In the genomic region with DNA sequence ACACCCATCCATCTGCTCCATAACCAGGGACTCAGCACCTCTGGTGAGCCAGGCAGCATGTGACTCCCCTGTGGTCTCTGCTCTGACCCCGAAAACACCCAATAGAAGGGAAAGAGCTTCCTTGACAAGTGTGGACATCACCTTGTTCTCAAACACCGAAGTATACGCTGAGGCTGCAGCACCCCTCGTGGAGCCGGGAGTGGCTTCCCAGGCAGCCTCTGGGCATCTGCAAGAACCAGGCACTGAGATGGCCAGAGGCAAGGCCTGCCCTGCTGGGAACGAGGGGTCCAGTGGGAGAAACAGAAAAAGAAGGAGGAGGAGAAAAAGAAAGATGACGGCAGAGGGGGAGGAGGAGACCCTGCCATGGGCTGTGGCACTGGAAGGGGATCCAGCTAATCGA, we compare ENCODE assay signal across 24 cellular contexts. TPM values are rescaled to one million over a fixed set of nuclear protein-coding genes. Genes with fewer than 3 reads are reported as not detected.
"Had no signal": no experiment of that assay in that cellular context is flagged by ENCODE, and none has a peak within 500 bp of the region (broad histone marks: within the 10 kb centered on the region; RNA-seq: fewer than 3 reads in every experiment).

No MANE protein-coding gene starts in this region.

- ATAC-seq: Panc1, PC-3 had no signal

- H3K9ac ChIP-seq: SK-N-SH had no signal

- H3K27ac ChIP-seq: RWPE1 had no signal

- H3K9me3 ChIP-seq: SK-N-SH had no signal

- H3K4me2 ChIP-seq: SK-N-SH had no signal

- DNase-seq: KBM-7, MV-4-11, NCI-H1048, NCI-H1105, NCI-H1417, NCI-H1436 treated with DMSO at 0.1 percent for 48 hours, NCI-H1694 treated with DMSO at 0.1 percent for 48 hours, NCI-H1930, NCI-H2081, NCI-H2107, NCI-H2227 treated with DMSO at 0.1 percent for 48 hours, NCI-H446, NCI-H510A, NCI-H524 treated with DMSO at 0.1 percent for 48 hours, NCI-H69, NCI-H774, PC-3, SHP77, SK-N-SH had no signal

RNA-seq across cellular contexts. Expression of gene AJAP1, which starts 18.2 kb away (rescaled TPM):
- total RNA-seq: LHCN-M2, MCF 10A, PC-3, SK-MEL-5 had no signal
- polyA plus RNA-seq: SK-N-SH had no signal
